20 cellular contexts compared by ENCODE assay signal in the genomic region with DNA sequence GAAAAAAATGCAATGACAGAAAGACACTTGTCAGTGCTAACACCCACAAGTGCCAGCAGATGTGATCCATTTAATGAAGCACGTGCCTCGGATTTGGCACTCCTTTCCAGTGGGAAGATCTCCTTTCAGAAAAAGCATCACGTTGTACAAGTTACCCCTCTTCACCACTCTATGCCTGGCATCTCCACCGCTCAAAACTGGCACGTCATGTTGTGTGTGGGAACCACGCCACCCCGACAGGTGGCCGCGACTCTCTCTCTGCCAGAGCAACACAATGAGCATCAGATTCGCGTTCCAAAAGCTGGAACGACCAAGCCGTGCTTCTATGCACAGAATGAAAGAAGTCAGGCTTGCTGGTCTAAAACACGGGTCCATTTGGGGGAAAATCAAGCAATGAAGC. TPM values are rescaled to one million over a fixed set of nuclear protein-coding genes. Genes with fewer than 3 reads are reported as not detected.
DNase-seq lines count a peak whose midpoint lies in the region; ATAC-seq and TF ChIP-seq lines count a peak whose summit lies in the region.
"Had no signal": no experiment of that assay in that cellular context is flagged by ENCODE, and none has a peak within 500 bp of the region (broad histone marks: within the 10 kb centered on the region; RNA-seq: fewer than 3 reads in every experiment).

No MANE protein-coding gene starts in this region.

- H3K36me3 Mint-ChIP-seq in glutamatergic neuron (ENCODE audit: unreplicated experiment) (peaks cover 4% of the 10 kb centered on the region), natural killer cell (no peaks in the 10 kb centered on the region)
- H3K36me3 Mint-ChIP-seq in activated T-cell treated with anti-CD3 and anti-CD28 coated beads, Interleukin-2, amount 50 U/mL, for 4 hours (ENCODE audit: insufficient read depth) = peaks cover 20% of the 10 kb centered on the region

- no peak overlapping the region for H3K4me3 Mint-ChIP-seq in glutamatergic neuron (ENCODE audit: unreplicated experiment)
- no peak overlapping the region for H3K4me3 Mint-ChIP-seq in natural killer cell
- no peak overlapping the region for H3K4me3 Mint-ChIP-seq in activated T-cell treated with anti-CD3 and anti-CD28 coated beads, Interleukin-2, amount 50 U/mL, for 4 hours
- H3K4me3 Mint-ChIP-seq: memory B cell; neural crest cell; T-helper 2 cell treated with Interferon-gamma antibody and Interleukin-4, amounts not matched to agents 5 μg/mL and 100 μg/mL, for 36 hours had no signal

- no peak for ATAC-seq in natural killer cell
- ATAC-seq in activated T-cell treated with anti-CD3 and anti-CD28 coated beads, Interleukin-2, amount 50 U/mL, for 4 hours = no peak
- no peak for ATAC-seq in GM21526 (IDR thresholded peaks at IDR 0.05; ENCODE audit: low FRiP score, unreplicated experiment)
- ATAC-seq: right cardiac atrium had no signal

- intact Hi-C loops in natural killer cell (cut with micrococcal nuclease) = no loop called here

- peaks cover 7% of the 10 kb centered on the region for H3K4me1 Mint-ChIP-seq in glutamatergic neuron (ENCODE audit: low read depth, unreplicated experiment)
- H3K4me1 Mint-ChIP-seq in natural killer cell = peaks cover 4% of the 10 kb centered on the region in 2 donors
- H3K4me1 Mint-ChIP-seq in activated T-cell treated with anti-CD3 and anti-CD28 coated beads, Interleukin-2, amount 50 U/mL, for 4 hours (ENCODE audit: low read depth) = no peaks in the 10 kb centered on the region
- H3K4me1 Mint-ChIP-seq: memory B cell had no signal

- peaks cover 2% of the 10 kb centered on the region for H3K9me3 Mint-ChIP-seq in glutamatergic neuron (ENCODE audit: unreplicated experiment)
- no peaks in the 10 kb centered on the region for H3K9me3 Mint-ChIP-seq in natural killer cell
- H3K9me3 Mint-ChIP-seq in activated T-cell treated with anti-CD3 and anti-CD28 coated beads, Interleukin-2, amount 50 U/mL, for 4 hours = no peaks in the 10 kb centered on the region
- H3K9me3 Mint-ChIP-seq: memory B cell; neural crest cell; T-helper 2 cell treated with Interferon-gamma antibody and Interleukin-4, amounts not matched to agents 5 μg/mL and 100 μg/mL, for 36 hours had no signal

- peaks cover 5 to 9% (median 8%) of the 10 kb centered on the region in 3 donors for H3K4me1 ChIP-seq in skeletal muscle tissue (ENCODE audit: control insufficient read depth in 3 of 3, insufficient read depth in 3 of 3, low read length in 3 of 3)

- H3K9me3 ChIP-seq in skeletal muscle tissue (ENCODE audit: control insufficient read depth in 3 of 3, low read length in 3 of 3) = no peaks in the 10 kb centered on the region
- H3K9me3 ChIP-seq: BLaER1, thoracic aorta had no signal

- peak overlapping the region; percentile 16 to 41 (median 19) for H3K4me3 ChIP-seq in skeletal muscle tissue (ENCODE audit: low read length in 3 of 3)
- H3K4me3 ChIP-seq: BLaER1, thoracic aorta had no signal

- H3K27ac Mint-ChIP-seq in glutamatergic neuron (ENCODE audit: unreplicated experiment) (peak overlapping the region; percentile 0), natural killer cell (no peak overlapping the region)
- H3K27ac Mint-ChIP-seq: memory B cell; T-helper 2 cell treated with Interferon-gamma antibody and Interleukin-4, amounts not matched to agents 5 μg/mL and 100 μg/mL, for 36 hours had no signal

- H3K27ac ChIP-seq in skeletal muscle tissue (ENCODE audit: low read depth, low read length) = no peak overlapping the region
- H3K27ac ChIP-seq: BLaER1, thoracic aorta had no signal

- H3K27me3 Mint-ChIP-seq in glutamatergic neuron (ENCODE audit: unreplicated experiment) = peaks cover 2% of the 10 kb centered on the region
- H3K27me3 Mint-ChIP-seq in natural killer cell (ENCODE audit: low read depth in 2 of 2) = no peaks in the 10 kb centered on the region
- no peaks in the 10 kb centered on the region for H3K27me3 Mint-ChIP-seq in activated T-cell treated with anti-CD3 and anti-CD28 coated beads, Interleukin-2, amount 50 U/mL, for 4 hours (ENCODE audit: low read depth)
- H3K27me3 Mint-ChIP-seq: memory B cell had no signal

- H3K9ac ChIP-seq in skeletal muscle tissue (ENCODE audit: low read depth in 1 of 3, low read length in 3 of 3) = peak overlapping the region in 2 of 3 donors; percentile 8 to 33
- H3K9ac ChIP-seq: BLaER1 had no signal

- H3K36me3 ChIP-seq in skeletal muscle tissue (ENCODE audit: control insufficient read depth in 3 of 3, insufficient read depth in 3 of 3, low read length in 3 of 3) = peaks cover 0 to 7% (median 2%) of the 10 kb centered on the region in 3 donors

- DNase-seq in NCI-H187 (lab: John Stamatoyannopoulos, UW) (peak; percentile 43 to 63), NCI-H524 (lab: John Stamatoyannopoulos, UW) (peak; percentile 88 to 94), glutamatergic neuron (no peak), natural killer cell (no peak)
- no peak for DNase-seq in activated T-cell treated with anti-CD3 and anti-CD28 coated beads, Interleukin-2, amount 50 U/mL, for 4 hours
- DNase-seq: activated CD4-positive, CD25-positive, alpha-beta regulatory T cell treated with anti-CD3 and anti-CD28 coated beads, Interleukin-2, amount 50 U/mL, for 72 hours; activated T-cell treated with anti-CD3 and anti-CD28 coated beads for 4 hours; DMS79; foreskin fibroblast; NCI-H1417 treated with DMSO at 0.1 percent for 48 hours; right cardiac atrium; SHP77 treated with DMSO at 0.1 percent for 48 hours; stimulated activated CD4-positive, alpha-beta T cell treated with anti-CD3 and anti-CD28 coated beads, Interleukin-2, amount 100 ng/mL, for 24 hours had no signal

- H3K27me3 ChIP-seq in skeletal muscle tissue (ENCODE audit: control insufficient read depth in 3 of 3, insufficient read depth in 3 of 3, low read length in 3 of 3) = no peaks in the 10 kb centered on the region
- H3K27me3 ChIP-seq: BLaER1 had no signal

- TF ChIP-seq CTCF in glutamatergic neuron (IDR thresholded peaks at IDR 0.05; ENCODE audit: partially characterized antibody, unreplicated experiment) (no peak), natural killer cell (IDR thresholded peaks at IDR 0.05) (no peak)

RNA-seq across cellular contexts. Expression of gene TMTC4, which starts 24.3 kb away (rescaled TPM):
- total RNA-seq in glutamatergic neuron (ENCODE audit: unreplicated experiment) = 139 TPM
- total RNA-seq in skeletal muscle tissue = 22.4 TPM
- total RNA-seq in natural killer cell = 10 to 100 TPM; 16.2 to 24.9 (median 17.3) TPM
- 10 to 100 TPM in 2 of 3 donors, 1 to 10 TPM in 1; 8.6 to 13.8 (median 11.7) TPM for total RNA-seq in activated T-cell treated with anti-CD3 and anti-CD28 coated beads, Interleukin-2, amount 50 U/mL, for 4 hours

Comparison
In these comparisons a context has a peak if more than half of its experiments do, and no peak if none do; other contexts are left out.
1. DNase-seq: peak in NCI-H187 (2 of 2) and NCI-H524 (2 of 2); none in glutamatergic neuron (single experiment), natural killer cell (single experiment) and activated T-cell treated with anti-CD3 and anti-CD28 coated beads, Interleukin-2, amount 50 U/mL, for 4 hours (single experiment).